Comparison of ENCODE assay signal across 8 cellular contexts in genomic region chr15:40238927-40239591, GRCh38. TPM values are rescaled to one million over a fixed set of nuclear protein-coding genes. Genes with fewer than 3 reads are reported as not detected.
DNase-seq lines count a peak whose midpoint lies in the region; TF ChIP-seq lines count a peak whose summit lies in the region.

TSS of gene PAK6 (plus strand) at chr15:40239063. CDS start at chr15:40264786, 25,723 bp downstream.

- H2AFZ ChIP-seq in smooth muscle cell (ENCODE audit: low read depth) = peak within 1 kb of the TSS; percentile 67

- H3K36me3 ChIP-seq in brain microvascular endothelial cell (replicated peaks) (no peaks in the 10 kb centered on the region), smooth muscle cell (ENCODE audit: low read depth) (no peaks in the 10 kb centered on the region)

- H3K4me3 ChIP-seq in AG04449 (ENCODE audit: low read depth, low read length) (peak within 1 kb of the TSS; percentile 48), brain microvascular endothelial cell (ENCODE audit: low read depth, low read length) (peak within 1 kb of the TSS; percentile 39), smooth muscle cell (peak within 1 kb of the TSS; percentile 49)

- H3K27me3 ChIP-seq in brain microvascular endothelial cell (replicated peaks) (no peaks in the 10 kb centered on the region), smooth muscle cell (ENCODE audit: low read depth) (peaks cover 19% of the 10 kb centered on the region)

- H3K4me1 ChIP-seq in smooth muscle cell (ENCODE audit: low read depth) = peaks cover 5% of the 10 kb centered on the region

- no peak for DNase-seq in AG04449 (ENCODE audit: low read depth, low spot score)
- peak; percentile 49 for DNase-seq in H4 (ENCODE audit: low spot score)
- DNase-seq in OCI-M1 (lab: John Stamatoyannopoulos, UW) = peak; percentile 67
- peak; percentile 55 for DNase-seq in brain microvascular endothelial cell
- DNase-seq in iris pigment epithelial cell (ENCODE audit: low read depth) = peak; percentile 57
- DNase-seq in smooth muscle cell (lab: John Stamatoyannopoulos, UW; ENCODE audit: unreplicated experiment) = no peak
- no peak for DNase-seq in middle frontal gyrus (ENCODE audit: extremely low spot score, low spot score)
- DNase-seq in NCI-H524 treated with DMSO at 0.1 percent for 48 hours (lab: John Stamatoyannopoulos, UW) = no peak

- no peaks in the 10 kb centered on the region for H3F3A ChIP-seq in smooth muscle cell (ENCODE audit: low read depth)

- TF ChIP-seq CTCF in AG04449 (IDR thresholded peaks at IDR 0.05; ENCODE audit: insufficient read depth, low read length, missing control alignments) (no peak), brain microvascular endothelial cell (IDR thresholded peaks at IDR 0.05; ENCODE audit: low read depth, low read length, missing control alignments) (no peak), smooth muscle cell (IDR thresholded peaks at IDR 0.05; ENCODE audit: borderline replicate concordance, insufficient read depth, poor library complexity, severe bottlenecking) (no peak)

- no peaks in the 10 kb centered on the region for H4K20me1 ChIP-seq in smooth muscle cell (ENCODE audit: low read depth)

- in situ Hi-C loops in brain microvascular endothelial cell (cut with HindIII; ENCODE audit: low pct_ligation_motif_present, low sequenced_read_pairs) = no loop called here

- CTCF ChIA-PET in AG04449 (lab: Yijun Ruan, JAX) = interaction anchor here (1.8 to 49.7 kb wide), 6 partner anchors 9 to 32 kb away, joined by 4 to 1718 read pairs (median 7); no protein-coding TSS in a partner anchor

- peak within 1 kb of the TSS; percentile 89 for H3K4me2 ChIP-seq in smooth muscle cell

- H3K27ac ChIP-seq in brain microvascular endothelial cell (no peak within 1 kb of the TSS), smooth muscle cell (ENCODE audit: low read depth) (no peak within 1 kb of the TSS)

- POLR2A ChIA-PET in AG04449 (lab: Yijun Ruan, JAX) = no interaction called here

- H3K9me3 ChIP-seq in smooth muscle cell (replicated peaks; ENCODE audit: low read depth) = no peaks in the 10 kb centered on the region

- H3K9ac ChIP-seq in smooth muscle cell (ENCODE audit: low read depth) = peak within 1 kb of the TSS; percentile 40

- H3K79me2 ChIP-seq in smooth muscle cell (ENCODE audit: low read depth) = no peaks in the 10 kb centered on the region

- WGBS in smooth muscle cell (ENCODE audit: low lambda C conversion rate) = 8% methylated on average over 19 of the region's 36 CpGs

RNA-seq across cellular contexts. Expression of gene PAK6, which starts in this region (rescaled TPM):
- total RNA-seq in H4 (2014; rRNA removed; shearing (Covaris generic)) = 2.4 TPM in 1 of 2 replicates, not detected in the other
- 1.6 and 3.2 TPM in 2 replicates for total RNA-seq in smooth muscle cell
- polyA plus RNA-seq in smooth muscle cell = 0.29 and 2.2 TPM in 2 replicates

Comparison
In these comparisons a context has a peak if more than half of its experiments do, and no peak if none do; other contexts are left out.
1. DNase-seq: peak in H4 (single experiment), OCI-M1 (single experiment), brain microvascular endothelial cell (single experiment) and iris pigment epithelial cell (single experiment); none in AG04449 (single experiment), smooth muscle cell (single experiment), middle frontal gyrus (single experiment) and NCI-H524 treated with DMSO at 0.1 percent for 48 hours (single experiment).
2. Peak in every context shown above with its lines, with median percentiles within 50 percentile points of each other: H3K4me3 ChIP-seq.